In genomic region chr3:15428539-15428938, GRCh38 we compare ENCODE assay signal across 1 cellular context.
TF ChIP-seq lines count a peak whose summit lies in the region.

No MANE protein-coding gene starts in this region.

TF ChIP-seq in A549, 52 proteins besides CTCF, POLR2A, EP300 and RAD21:
- no peak for TF ChIP-seq CEBPB (IDR thresholded peaks at IDR 0.05)
- TF ChIP-seq SMC3 (IDR thresholded peaks at IDR 0.05): no peak
- no peak for TF ChIP-seq MYC (IDR thresholded peaks at IDR 0.05; ENCODE audit: borderline replicate concordance, low read length)
- no peak for TF ChIP-seq EHMT2 (IDR thresholded peaks at IDR 0.05; ENCODE audit: low read depth)
TF ChIP-seq in A549: peak in this region for 0.
